Comparison of ENCODE assay signal across 16 cellular contexts in genomic region chr2:186696337-186696736, GRCh38.
"Had no signal": no experiment of that assay in that cellular context is flagged by ENCODE, and none has a peak within 500 bp of the region (broad histone marks: within the 10 kb centered on the region; RNA-seq: fewer than 3 reads in every experiment).

No MANE protein-coding gene starts in this region.

- H3K27ac ChIP-seq: upper lobe of right lung, VCaP had no signal

- H3K27ac Mint-ChIP-seq: dendritic cell treated with granulocyte-macrophage colony-stimulating factor and Interleukin-4, amounts not matched to agents 40 ng/mL and 50 ng/mL, for 4 days; naive thymus-derived CD4-positive, alpha-beta T cell; T-cell had no signal

- H3K4me3 Mint-ChIP-seq: central memory CD8-positive, alpha-beta T cell; dendritic cell treated with granulocyte-macrophage colony-stimulating factor and Interleukin-4, amounts not matched to agents 40 ng/mL and 50 ng/mL, for 4 days; naive thymus-derived CD4-positive, alpha-beta T cell; T-cell had no signal

- H3K4me3 ChIP-seq: lung, upper lobe of right lung had no signal

- DNase-seq: activated CD4-positive, alpha-beta T cell treated with anti-CD3 and anti-CD28 coated beads for 4 hours; activated CD8-positive, alpha-beta memory T cell treated with anti-CD3 and anti-CD28 coated beads for 24 hours; activated naive CD4-positive, alpha-beta T cell treated with anti-CD3 and anti-CD28 coated beads, Interleukin-2, amount 50 U/mL, for 16 hours; adrenal gland; left cardiac atrium; naive thymus-derived CD4-positive, alpha-beta T cell; stimulated activated CD4-positive, alpha-beta T cell treated with anti-CD3 and anti-CD28 coated beads, Interleukin-12 subunit alpha, Interleukin-12 subunit beta, amount 100 ng/mL, for 4 hours; stimulated activated naive CD4-positive, alpha-beta T cell; T-cell; T1000; upper lobe of right lung had no signal

- ATAC-seq: esophagus mucosa; left cardiac atrium; naive thymus-derived CD4-positive, alpha-beta T cell; T-cell; upper lobe of right lung had no signal

- H3K9me3 ChIP-seq: adrenal gland, upper lobe of right lung had no signal

- H3K36me3 Mint-ChIP-seq: T-cell had no signal

- H3K27me3 ChIP-seq: adrenal gland, upper lobe of right lung had no signal

- H3K36me3 ChIP-seq: adrenal gland, upper lobe of right lung had no signal

- H3K9me3 Mint-ChIP-seq: central memory CD8-positive, alpha-beta T cell; dendritic cell treated with granulocyte-macrophage colony-stimulating factor and Interleukin-4, amounts not matched to agents 40 ng/mL and 50 ng/mL, for 4 days; naive thymus-derived CD4-positive, alpha-beta T cell; T-cell had no signal
